11 cellular contexts compared by ENCODE assay signal in genomic region chr4:118113220-118113619, GRCh38.
A peak's percentile ranks its signal among the peaks of the same experiment; 100 is the strongest.
DNase-seq lines count a peak whose midpoint lies in the region; ATAC-seq and TF ChIP-seq lines count a peak whose summit lies in the region.
"Had no signal": no experiment of that assay in that cellular context is flagged by ENCODE, and none has a peak within 500 bp of the region (broad histone marks: within the 10 kb centered on the region; RNA-seq: fewer than 3 reads in every experiment).

No MANE protein-coding gene starts in this region.

- no peak overlapping the region for H3K4me3 Mint-ChIP-seq in activated CD8-positive, alpha-beta T cell treated with anti-CD3 and anti-CD28 coated beads, Interleukin-2, amount 10 ng/mL, durations not matched to agents 7 days and 5 days
- H3K4me3 Mint-ChIP-seq in Caco-2 (ENCODE audit: unreplicated experiment), result no peak overlapping the region

- intact Hi-C loops in Caco-2 (cut with micrococcal nuclease; ENCODE audit: unreplicated experiment), result no loop called here

- H3K4me1 ChIP-seq in Caco-2, result no peaks in the 10 kb centered on the region
- H3K4me1 ChIP-seq: Peyer's patch had no signal

- no peaks in the 10 kb centered on the region for H3K9me3 ChIP-seq in Caco-2
- H3K9me3 ChIP-seq: Peyer's patch had no signal

- CTCF ChIA-PET in activated CD8-positive, alpha-beta T cell treated with anti-CD3 and anti-CD28 coated beads, Interleukin-2, amount 10 ng/mL, durations not matched to agents 7 days and 5 days (lab: Charles Lee), result no interaction called here
- CTCF ChIA-PET in Caco-2 (lab: Charles Lee), result no interaction called here

- DNase-seq in GM13976 (ENCODE audit: low spot score), result peak; percentile 5
- DNase-seq in activated CD8-positive, alpha-beta T cell treated with anti-CD3 and anti-CD28 coated beads, Interleukin-2, amount 10 ng/mL, durations not matched to agents 7 days and 5 days, result no peak
- DNase-seq in stimulated activated CD4-positive, alpha-beta T cell treated with anti-CD3 and anti-CD28 coated beads, Interleukin-4, amount 100 ng/mL, for 24 hours, result no peak
- DNase-seq in NCI-H1092 (lab: John Stamatoyannopoulos, UW), result no peak
- DNase-seq in stimulated activated naive CD4-positive, alpha-beta T cell treated with Interleukin-2 at 50 U/mL for 16 hours (lab: John Stamatoyannopoulos, UW), result no peak
- DNase-seq in Caco-2, result no peak
- DNase-seq: H7, Peyer's patch, retina had no signal

- TF ChIP-seq CTCF in GM13976 (IDR thresholded peaks at IDR 0.05; ENCODE audit: borderline replicate concordance, control extremely low read depth, extremely low read depth, insufficient read depth, missing control alignments) (no peak), Caco-2 (IDR thresholded peaks at IDR 0.05; ENCODE audit: insufficient read depth in 1 of 2, low read depth in 1 of 2, low read length in 1 of 2, severe bottlenecking in 1 of 2, unreplicated experiment in 1 of 2) (no peak)

- POLR2A ChIA-PET in activated CD8-positive, alpha-beta T cell treated with anti-CD3 and anti-CD28 coated beads, Interleukin-2, amount 10 ng/mL, durations not matched to agents 7 days and 5 days (lab: Charles Lee), result no interaction called here
- POLR2A ChIA-PET in Caco-2 (lab: Charles Lee), result no interaction called here

- BruUV-seq in Caco-2 (replicated peaks; lab: Mats Ljungman, UMichigan), result no TSS peak

- no peaks in the 10 kb centered on the region for H3K27me3 ChIP-seq in Caco-2 (replicated peaks; ENCODE audit: control insufficient read depth, insufficient read depth, low read length)
- H3K27me3 ChIP-seq: Peyer's patch had no signal

- no peak overlapping the region for H3K4me3 ChIP-seq in Caco-2 (ENCODE audit: low read depth, low read length)
- H3K4me3 ChIP-seq: Peyer's patch had no signal

- ATAC-seq in GM21381 (IDR thresholded peaks at IDR 0.05; ENCODE audit: unreplicated experiment) (peak; percentile 75), HG03139 (IDR thresholded peaks at IDR 0.05; ENCODE audit: unreplicated experiment) (peak; percentile 87)
- ATAC-seq in activated CD8-positive, alpha-beta T cell treated with anti-CD3 and anti-CD28 coated beads, Interleukin-2, amount 10 ng/mL, durations not matched to agents 7 days and 5 days, result peak; percentile 63

- no peaks in the 10 kb centered on the region for H3K36me3 Mint-ChIP-seq in activated CD8-positive, alpha-beta T cell treated with anti-CD3 and anti-CD28 coated beads, Interleukin-2, amount 10 ng/mL, durations not matched to agents 7 days and 5 days (ENCODE audit: low read depth)
- no peaks in the 10 kb centered on the region for H3K36me3 Mint-ChIP-seq in Caco-2 (ENCODE audit: insufficient read depth, unreplicated experiment)

- H3K4me1 Mint-ChIP-seq in activated CD8-positive, alpha-beta T cell treated with anti-CD3 and anti-CD28 coated beads, Interleukin-2, amount 10 ng/mL, durations not matched to agents 7 days and 5 days (ENCODE audit: low read depth), result peaks cover 14% of the 10 kb centered on the region
- no peaks in the 10 kb centered on the region for H3K4me1 Mint-ChIP-seq in Caco-2 (ENCODE audit: low read depth, unreplicated experiment)

- H3K36me3 ChIP-seq in Caco-2 (ENCODE audit: control insufficient read depth, insufficient read depth, low read length), result no peaks in the 10 kb centered on the region
- H3K36me3 ChIP-seq: Peyer's patch had no signal

- no peaks in the 10 kb centered on the region for H3K27me3 Mint-ChIP-seq in activated CD8-positive, alpha-beta T cell treated with anti-CD3 and anti-CD28 coated beads, Interleukin-2, amount 10 ng/mL, durations not matched to agents 7 days and 5 days (ENCODE audit: low read depth)
- no peaks in the 10 kb centered on the region for H3K27me3 Mint-ChIP-seq in Caco-2 (ENCODE audit: insufficient read depth, unreplicated experiment)

- in situ Hi-C loops in GM13976 (cut with MboI; ENCODE audit: low sequenced_read_pairs, unreplicated experiment), result no loop called here

- peak overlapping the region; percentile 54 for H3K27ac Mint-ChIP-seq in activated CD8-positive, alpha-beta T cell treated with anti-CD3 and anti-CD28 coated beads, Interleukin-2, amount 10 ng/mL, durations not matched to agents 7 days and 5 days
- no peak overlapping the region for H3K27ac Mint-ChIP-seq in Caco-2 (ENCODE audit: unreplicated experiment)

- H3K9me3 Mint-ChIP-seq in activated CD8-positive, alpha-beta T cell treated with anti-CD3 and anti-CD28 coated beads, Interleukin-2, amount 10 ng/mL, durations not matched to agents 7 days and 5 days (ENCODE audit: insufficient read depth), result peaks cover 7% of the 10 kb centered on the region
- H3K9me3 Mint-ChIP-seq in Caco-2 (ENCODE audit: unreplicated experiment), result no peaks in the 10 kb centered on the region
